23 cellular contexts compared by ENCODE assay signal in genomic region chr17:53101706-53102105, GRCh38.
"Had no signal": no experiment of that assay in that cellular context is flagged by ENCODE, and none has a peak within 500 bp of the region (broad histone marks: within the 10 kb centered on the region; RNA-seq: fewer than 3 reads in every experiment).

No MANE protein-coding gene starts in this region.

- ATAC-seq: foreskin keratinocyte; gastroesophageal sphincter; heart left ventricle; left cardiac atrium; left lung; mucosa of descending colon; natural killer cell treated with Interleukin-12 subunit alpha and Interleukin-12 subunit beta and Interleukin-15 and Interleukin-18, amount 100 ng/mL, for 72 hours; stimulated activated effector memory CD8-positive, alpha-beta T cell treated with anti-CD3 and anti-CD28 coated beads, Interleukin-12 subunit alpha, Interleukin-12 subunit beta, amount 100 ng/mL, for 72 hours had no signal

- H3K27me3 ChIP-seq: esophagus muscularis mucosa, foreskin keratinocyte, gastroesophageal sphincter, heart left ventricle, hepatocyte, left lung, right atrium auricular region, sigmoid colon, stomach, thyroid gland had no signal

- H3K9me3 ChIP-seq: esophagus muscularis mucosa, gastroesophageal sphincter, mucosa of descending colon, prostate gland, right atrium auricular region, sigmoid colon, thyroid gland had no signal

- H3K36me3 ChIP-seq: esophagus muscularis mucosa, gastroesophageal sphincter, heart left ventricle, left lung, prostate gland, right atrium auricular region, sigmoid colon, stomach, thyroid gland had no signal

- H2AFZ ChIP-seq: hepatocyte had no signal

- H3K79me2 ChIP-seq: hepatocyte had no signal

- H3K4me3 ChIP-seq: esophagus muscularis mucosa, gastroesophageal sphincter, heart left ventricle, hepatocyte, left lung, mucosa of descending colon, prostate gland, right atrium auricular region, sigmoid colon, stomach, thyroid gland had no signal

- H3K27ac ChIP-seq: esophagus muscularis mucosa, foreskin keratinocyte, gastroesophageal sphincter, heart left ventricle, hepatocyte, left lung, prostate gland, right atrium auricular region, sigmoid colon, stomach, thyroid gland had no signal

- H3K4me1 ChIP-seq: esophagus muscularis mucosa, foreskin keratinocyte, gastroesophageal sphincter, heart left ventricle, left lung, prostate gland, right atrium auricular region, sigmoid colon, stomach, thyroid gland had no signal

- H3K4me2 ChIP-seq: hepatocyte had no signal

- DNase-seq: dermis blood vessel endothelial cell; effector memory CD4-positive, alpha-beta T cell; foreskin keratinocyte; heart left ventricle; kidney; left cardiac atrium; left lung; mesenchymal stem cell; mucosa of descending colon; naive B cell; sigmoid colon; stimulated activated CD4-positive, alpha-beta T cell treated with anti-CD3 and anti-CD28 coated beads, Interleukin-2, amount 100 ng/mL, for 24 hours; stimulated activated CD4-positive, alpha-beta T cell treated with anti-CD3 and anti-CD28 coated beads, Interleukin-4, amount 100 ng/mL, for 24 hours; stimulated activated naive CD4-positive, alpha-beta T cell treated with Interleukin-2 at 50 U/mL for 16 hours; stomach; thyroid gland had no signal
